In the genomic region with DNA sequence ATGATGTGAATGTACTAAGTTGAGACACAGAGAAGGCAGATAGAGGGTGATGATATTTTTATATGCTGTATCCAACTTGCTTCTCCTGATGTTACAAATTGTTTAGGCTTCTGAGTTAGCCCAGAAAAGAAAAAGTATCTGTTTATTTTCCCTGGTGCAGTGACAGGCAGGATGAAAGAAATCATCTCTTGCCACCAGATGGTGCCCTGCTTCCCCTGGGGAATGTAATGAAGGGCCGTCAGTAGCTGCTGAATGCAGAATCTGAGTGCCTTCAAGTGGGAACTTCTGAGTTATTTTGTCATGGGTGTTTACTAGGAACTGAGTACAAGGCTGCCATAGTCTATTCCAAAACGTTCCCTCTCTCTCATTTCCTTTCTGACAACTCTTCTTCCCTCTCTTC, we compare ENCODE assay signal across 9 cellular contexts.
DNase-seq lines count a peak whose midpoint lies in the region; ATAC-seq and TF ChIP-seq lines count a peak whose summit lies in the region.
"Had no signal": no experiment of that assay in that cellular context is flagged by ENCODE, and none has a peak within 500 bp of the region (broad histone marks: within the 10 kb centered on the region; RNA-seq: fewer than 3 reads in every experiment).

No MANE protein-coding gene starts in this region.

- DNase-seq in DMS53 treated with DMSO at 0.1 percent for 48 hours (lab: John Stamatoyannopoulos, UW; ENCODE audit: unreplicated experiment) (peak; percentile 76), foreskin keratinocyte (peak in 1 of 2 donors; percentile 18), retinal pigment epithelial cell (ENCODE audit: low read depth) (peak; percentile 10)
- no peak for DNase-seq in activated CD8-positive, alpha-beta memory T cell treated with anti-CD3 and anti-CD28 coated beads for 24 hours

- peak overlapping the region; percentile 25 for H3K4me2 ChIP-seq in OCI-LY3 (ENCODE audit: low read length)

- no peaks in the 10 kb centered on the region for H3K36me3 Mint-ChIP-seq in activated T-helper 17 cell treated with anti-CD3 and anti-CD28 coated beads, Interleukin-2, amount 50 U/mL, for 72 hours (ENCODE audit: low read depth)

- H3K4me3 Mint-ChIP-seq in activated T-helper 17 cell treated with anti-CD3 and anti-CD28 coated beads, Interleukin-2, amount 50 U/mL, for 72 hours = no peak overlapping the region
- H3K4me3 Mint-ChIP-seq: IgD-negative memory B cell had no signal

- TF ChIP-seq CTCF in OCI-LY3 (IDR thresholded peaks at IDR 0.05; ENCODE audit: low read depth, low read length) = peak; percentile 98
- TF ChIP-seq CTCF in foreskin keratinocyte (conservative IDR thresholded peaks at IDR 0.05) = peak; percentile 68
- peak; percentile 76 for TF ChIP-seq CTCF in retinal pigment epithelial cell (conservative IDR thresholded peaks at IDR 0.05; ENCODE audit: low read depth, low read length)

- peak overlapping the region; percentile 59 for H2AFZ ChIP-seq in OCI-LY3 (ENCODE audit: low read depth, low read length)

- H3K9me3 Mint-ChIP-seq in activated T-helper 17 cell treated with anti-CD3 and anti-CD28 coated beads, Interleukin-2, amount 50 U/mL, for 72 hours = peaks cover 10% of the 10 kb centered on the region

- H3K27me3 Mint-ChIP-seq in activated T-helper 17 cell treated with anti-CD3 and anti-CD28 coated beads, Interleukin-2, amount 50 U/mL, for 72 hours = no peaks in the 10 kb centered on the region
- H3K27me3 Mint-ChIP-seq: IgD-negative memory B cell had no signal

- no peak overlapping the region for H3K27ac Mint-ChIP-seq in activated T-helper 17 cell treated with anti-CD3 and anti-CD28 coated beads, Interleukin-2, amount 50 U/mL, for 72 hours
- H3K27ac Mint-ChIP-seq: IgD-negative memory B cell had no signal

- H3K4me1 Mint-ChIP-seq in activated T-helper 17 cell treated with anti-CD3 and anti-CD28 coated beads, Interleukin-2, amount 50 U/mL, for 72 hours = no peaks in the 10 kb centered on the region
- H3K4me1 Mint-ChIP-seq: IgD-negative memory B cell had no signal

- no peak overlapping the region for H3K9ac ChIP-seq in OCI-LY3 (ENCODE audit: low read length)

- H4K20me1 ChIP-seq in OCI-LY3 (ENCODE audit: insufficient read depth, low read length) = no peaks in the 10 kb centered on the region

- H3K27ac ChIP-seq in OCI-LY3 (ENCODE audit: low read length) (no peak overlapping the region), foreskin keratinocyte (no peak overlapping the region)

- H3K9me3 ChIP-seq in OCI-LY3 (ENCODE audit: insufficient read depth, low read length) = no peaks in the 10 kb centered on the region

- no peaks in the 10 kb centered on the region for H3K36me3 ChIP-seq in OCI-LY3 (replicated peaks; ENCODE audit: low read depth, low read length)

- H3K4me3 ChIP-seq in OCI-LY3 (ENCODE audit: low read length) = no peak overlapping the region
- H3K4me3 ChIP-seq in retinal pigment epithelial cell (ENCODE audit: low read length) = no peak overlapping the region

- H3K27me3 ChIP-seq in OCI-LY3 (ENCODE audit: low read depth, low read length) (no peaks in the 10 kb centered on the region), foreskin keratinocyte (no peaks in the 10 kb centered on the region)

- ATAC-seq in HG02852 (IDR thresholded peaks at IDR 0.05; ENCODE audit: unreplicated experiment) (peak; percentile 65), foreskin keratinocyte (peak; percentile 69), GM19395 (IDR thresholded peaks at IDR 0.05; ENCODE audit: unreplicated experiment) (no peak)
- ATAC-seq in activated T-helper 17 cell treated with anti-CD3 and anti-CD28 coated beads, Interleukin-2, amount 50 U/mL, for 72 hours (replicated peaks) = no peak

- H3K4me1 ChIP-seq in OCI-LY3 (ENCODE audit: low read length) (peaks cover 7% of the 10 kb centered on the region), foreskin keratinocyte (peaks cover 4% of the 10 kb centered on the region)

- H3K79me2 ChIP-seq in OCI-LY3 (ENCODE audit: low read length) = no peaks in the 10 kb centered on the region

Comparison
In these comparisons a context has a peak if more than half of its experiments do, and no peak if none do; other contexts are left out.
1. ATAC-seq: peak in HG02852 (single experiment) and foreskin keratinocyte (single experiment); none in GM19395 (single experiment) and activated T-helper 17 cell treated with anti-CD3 and anti-CD28 coated beads, Interleukin-2, amount 50 U/mL, for 72 hours (single experiment).
2. Peak in every context shown above with its lines, with median percentiles within 50 percentile points of each other: CTCF ChIP-seq.